In genomic region chr2:20223345-20224190, GRCh38 we compare ENCODE assay signal across 8 cellular contexts. TPM values are rescaled to one million over a fixed set of nuclear protein-coding genes. Genes with fewer than 3 reads are reported as not detected.
A peak's percentile ranks its signal among the peaks of the same experiment; 100 is the strongest.
DNase-seq lines count a peak whose midpoint lies in the region; ATAC-seq, FAIRE-seq and TF ChIP-seq lines count a peak whose summit lies in the region.

No MANE protein-coding gene starts in this region.

- FAIRE-seq in HepG2 (lab: Jason Lieb, UNC) = no peak

- H3K4me3 Mint-ChIP-seq in central memory CD8-positive, alpha-beta T cell = peak overlapping the region; percentile 16

- TF ChIP-seq EP300 in HepG2 (IDR thresholded peaks at IDR 0.05; ENCODE audit: low read depth in 2 of 2, low read length in 2 of 2) (no peak), HepG2 (CRISPR knock-in tag; IDR thresholded peaks at IDR 0.05; ENCODE audit: borderline replicate concordance) (no peak)

- H3K27ac ChIP-seq in HepG2 (ENCODE audit: extremely low read length, insufficient read depth, low read length) = peak overlapping the region; percentile 73
- peak overlapping the region; percentile 66 to 90 (median 86) for H3K27ac ChIP-seq in thyroid gland

- H3K9me3 Mint-ChIP-seq in central memory CD8-positive, alpha-beta T cell = no peaks in the 10 kb centered on the region

- POLR2A ChIA-PET in HepG2 (lab: Yijun Ruan, JAX) = interaction anchor here (0.7 to 6.4 kb wide), 14 partner anchors 8 to 115 kb away, joined by 3 to 94 read pairs (median 6); no protein-coding TSS in a partner anchor

- TF ChIP-seq RAD21 in HepG2 (CRISPR knock-in tag; IDR thresholded peaks at IDR 0.05) = 0 out of 2 replicates have a peak, but pooled peaks have one; percentile 8

- no TSS peak for BruUV-seq in HepG2 (replicated peaks; lab: Mats Ljungman, UMichigan)

- H3K79me2 ChIP-seq in HepG2 (ENCODE audit: insufficient read depth, low read length) = peaks cover 49% of the 10 kb centered on the region

- H3K4me3 ChIP-seq in HepG2 (replicated peaks in 1 of 3; ENCODE audit: insufficient read depth in 1 of 3, low read depth in 2 of 3, low read length in 3 of 3) (peak overlapping the region; percentile 77 to 81 (median 77)), thyroid gland (replicated peaks in 1 of 3) (peak overlapping the region; percentile 31 to 49 (median 44))

- H3K4me1 Mint-ChIP-seq in central memory CD8-positive, alpha-beta T cell = no peaks in the 10 kb centered on the region

- peak overlapping the region; percentile 10 for H2AFZ ChIP-seq in HepG2 (ENCODE audit: low read length)

- peak overlapping the region; percentile 93 for H3K4me2 ChIP-seq in HepG2 (ENCODE audit: low read depth, low read length)

- H3K27me3 ChIP-seq in HepG2 (ENCODE audit: control insufficient read depth in 1 of 2, insufficient read depth in 2 of 2, low read length in 2 of 2) = no peaks in the 10 kb centered on the region
- no peaks in the 10 kb centered on the region for H3K27me3 ChIP-seq in thyroid gland

- H3K4me1 ChIP-seq in HepG2 (ENCODE audit: insufficient read depth, low read length) (peaks cover 58% of the 10 kb centered on the region), thyroid gland (peaks cover 17 to 22% of the 10 kb centered on the region in 2 donors)

- TF ChIP-seq POLR2A in HepG2 (IDR thresholded peaks at IDR 0.05; ENCODE audit: insufficient read depth in 1 of 2, low read depth in 2 of 2, low read length in 2 of 2) (no peak; a peak in 1 of 4 replicates), thyroid gland (IDR thresholded peaks at IDR 0.05) (peak in 1 of 2 donors; percentile 36)

- H3K27me3 Mint-ChIP-seq in central memory CD8-positive, alpha-beta T cell = peaks cover 64% of the 10 kb centered on the region

- peak overlapping the region; percentile 82 for H3K9ac ChIP-seq in HepG2 (ENCODE audit: insufficient read depth, low read depth, low read length)

- TF ChIP-seq CTCF in HepG2 (CRISPR knock-in tag; IDR thresholded peaks at IDR 0.05) = peak; percentile 38
- no peak for TF ChIP-seq CTCF in thyroid gland (IDR thresholded peaks at IDR 0.05)

- CTCF ChIA-PET in HepG2 (lab: Yijun Ruan, JAX; ENCODE audit: low intra/inter-chr PET ratio, low total read pairs) = interaction anchor here (2.3 kb wide), 1 partner anchor 44 kb away, joined by 5 read pairs; no protein-coding TSS in a partner anchor

- H3K36me3 Mint-ChIP-seq in central memory CD8-positive, alpha-beta T cell (ENCODE audit: insufficient read depth) = no peaks in the 10 kb centered on the region

- H3K36me3 ChIP-seq in HepG2 (replicated peaks in 1 of 2; ENCODE audit: control insufficient read depth in 1 of 2, insufficient read depth in 2 of 2, low read length in 2 of 2) = peaks cover 0 to 2% of the 10 kb centered on the region in 2 experiments; a peak in 1 of 5 replicates
- no peaks in the 10 kb centered on the region for H3K36me3 ChIP-seq in thyroid gland

- DNase-seq in NCI-H524 (lab: John Stamatoyannopoulos, UW) (peak; percentile 80 to 85), NCI-H524 treated with DMSO at 0.1 percent for 48 hours (lab: John Stamatoyannopoulos, UW) (no peak), NCI-H526 (lab: John Stamatoyannopoulos, UW) (peak; percentile 32 to 79), HepG2 (ENCODE audit: low spot score) (peak; percentile 61), thyroid gland (peak; percentile 67 to 70), NCI-H1048 (lab: John Stamatoyannopoulos, UW) (no peak)
- DNase-seq in central memory CD8-positive, alpha-beta T cell (ENCODE audit: low spot score in 2 of 2) = no peak

- in situ Hi-C loops in HepG2 (cut with HindIII; ENCODE audit: extremely low pct_ligation_motif_present, low pct_unique_long_range_greater_than_20kb) = loop anchor here (5.0 kb wide), 1 partner anchor 36 kb away; no protein-coding TSS in a partner anchor

- no peaks in the 10 kb centered on the region for H3K9me3 ChIP-seq in HepG2 (ENCODE audit: low read length)
- H3K9me3 ChIP-seq in thyroid gland = no peaks in the 10 kb centered on the region

- H3K27ac Mint-ChIP-seq in central memory CD8-positive, alpha-beta T cell (ENCODE audit: low read depth) = no peak overlapping the region

- under 1% methylated on average over 29 of the region's 71 CpGs for WGBS in HepG2 (ENCODE audit: low lambda C conversion rate)
- 0 to 2% methylated on average over 5 to 7 of the region's 71 CpGs for WGBS in thyroid gland, 2 donors

- ATAC-seq in HG02642 (IDR thresholded peaks at IDR 0.05; ENCODE audit: poor library complexity, unreplicated experiment) (peak; percentile 35), HepG2 (peak; percentile 45)
- ATAC-seq in central memory CD8-positive, alpha-beta T cell (replicated peaks; ENCODE audit: extremely low read depth, poor library complexity, severe bottlenecking) = no peak

- H4K20me1 ChIP-seq in HepG2 (ENCODE audit: insufficient read depth, low read length) = no peaks in the 10 kb centered on the region

- intact Hi-C loops in HepG2 (cut with micrococcal nuclease; ENCODE audit: unreplicated experiment) (loop anchor here (1.0 kb wide), 1 partner anchor 8 kb away; no protein-coding TSS in a partner anchor), thyroid gland (cut with DNase I) (loop anchor here (5.0 kb wide), 1 partner anchor 86 kb away; no protein-coding TSS in a partner anchor)

TF ChIP-seq in HepG2, 621 proteins besides CTCF, POLR2A, EP300 and RAD21 (continues in another document):
- peak; percentile 75; the same call in 1 of the 2 replicates for TF ChIP-seq ZNF253 (CRISPR knock-in tag; IDR thresholded peaks at IDR 0.05; ENCODE audit: borderline replicate concordance)
- TF ChIP-seq TSC22D2 (CRISPR knock-in tag; IDR thresholded peaks at IDR 0.05; ENCODE audit: borderline replicate concordance) = 0 out of 2 replicates have a peak, but pooled peaks have one; percentile 43
- TF ChIP-seq NRL (CRISPR knock-in tag; IDR thresholded peaks at IDR 0.05; ENCODE audit: borderline replicate concordance) = no peak
- 0 out of 2 replicates have a peak, but pooled peaks have one; percentile 65 for TF ChIP-seq MTF1 (CRISPR knock-in tag; IDR thresholded peaks at IDR 0.05)
- no peak for TF ChIP-seq SYNCRIP (IDR thresholded peaks at IDR 0.05; ENCODE audit: insufficient read depth, low read depth, low read length)
- peak; percentile 3; the same call in 1 of the 2 replicates for TF ChIP-seq ZFP37 (CRISPR knock-in tag; IDR thresholded peaks at IDR 0.05; ENCODE audit: borderline replicate concordance)
- TF ChIP-seq JUNB (CRISPR knock-in tag; IDR thresholded peaks at IDR 0.05; ENCODE audit: borderline replicate concordance) = no peak
- TF ChIP-seq ATF4 (CRISPR knock-in tag; IDR thresholded peaks at IDR 0.05) = 0 out of 4 replicates have a peak, but pooled peaks of 1 of the 2 experiments have one; percentile 24
- TF ChIP-seq ZNF136 (CRISPR knock-in tag; IDR thresholded peaks at IDR 0.05; ENCODE audit: low read depth) = peak; percentile 76; the same call in 1 of the 2 replicates
- TF ChIP-seq SIN3A (IDR thresholded peaks at IDR 0.05; ENCODE audit: borderline replicate concordance, low read depth, low read length) = peak; percentile 48; the same call in 1 of the 2 replicates
- TF ChIP-seq MEF2D (CRISPR knock-in tag; IDR thresholded peaks at IDR 0.05) = 0 out of 2 replicates have a peak, but pooled peaks have one; percentile 54
- peak; percentile 44; the same call in 1 of the 2 replicates for TF ChIP-seq TFDP2 (CRISPR knock-in tag; IDR thresholded peaks at IDR 0.05)

RNA-seq across cellular contexts. Expression of gene SDC1, which starts 1.4 kb away (rescaled TPM):
- total RNA-seq in HepG2 (2016; rRNA removed; fragmentation: Illumina TruSeq; extraction: Trizol) (47.5 and 119 TPM in 2 replicates), thyroid gland (10 to 100 TPM; 21.9 to 28.0 (median 24.7) TPM)
- total RNA-seq in HepG2 (2016; cell fraction: cytosol; rRNA removed; fragmentation: Illumina TruSeq; extraction: Trizol; ENCODE audit: low read depth) = 9.3 and 11.1 TPM in 2 replicates
- total RNA-seq in HepG2 (2016; cell fraction: insoluble cytoplasmic fraction; rRNA removed; fragmentation: Illumina TruSeq; extraction: Trizol) = 45.4 and 119 TPM in 2 replicates
- 27.4 and 30.5 TPM in 2 replicates for total RNA-seq in HepG2 (2016; cell fraction: membrane; rRNA removed; fragmentation: Illumina TruSeq; extraction: Trizol)
- 90.3 and 111 TPM in 2 replicates for total RNA-seq in HepG2 (2016; cell fraction: nucleus; rRNA removed; fragmentation: Illumina TruSeq; extraction: Trizol)
- 108 and 113 TPM in 2 replicates for polyA plus RNA-seq in HepG2 (2011; rRNA removed)
- polyA plus RNA-seq in HepG2 (2011; cell fraction: cytosol; rRNA removed) = 78.7 and 130 TPM in 2 replicates
- polyA plus RNA-seq in HepG2 (2011; cell fraction: nucleus; rRNA removed) = 66.7 and 76.2 TPM in 2 replicates
- polyA plus RNA-seq in HepG2 (2012) = 44.8 and 48.6 TPM in 2 replicates
- 8.7 TPM in 2 replicates for polyA plus RNA-seq in HepG2 (2016; cell fraction: cytosol; fragmentation: Illumina TruSeq; extraction: Trizol; ENCODE audit: low read depth)
- 49.7 and 54.3 TPM in 2 replicates for polyA plus RNA-seq in HepG2 (2016; cell fraction: insoluble cytoplasmic fraction; fragmentation: Illumina TruSeq; extraction: Trizol; ENCODE audit: low read depth)
- 17.8 and 18.0 TPM in 2 replicates for polyA plus RNA-seq in HepG2 (2016; cell fraction: membrane; fragmentation: Illumina TruSeq; extraction: Trizol; ENCODE audit: low read depth)
- 156 and 173 TPM in 2 replicates for polyA plus RNA-seq in HepG2 (2016; cell fraction: nucleus; fragmentation: Illumina TruSeq; extraction: Trizol; ENCODE audit: insufficient read depth, low read depth)
- polyA minus RNA-seq in HepG2 (2011; rRNA and poly(A)+ RNA removed; ENCODE audit: low replicate concordance) = 13.0 and 159 TPM in 2 replicates
- 69.2 and 73.2 TPM in 2 replicates for polyA minus RNA-seq in HepG2 (2011; cell fraction: cytosol; rRNA and poly(A)+ RNA removed)
- 14.8 and 16.3 TPM in 2 replicates for polyA minus RNA-seq in HepG2 (2011; cell fraction: nucleus; rRNA and poly(A)+ RNA removed)

Comparison
In these comparisons a context has a peak if more than half of its experiments do, and no peak if none do; other contexts are left out.
1. DNase-seq: peak in NCI-H524 (2 of 2), NCI-H526 (2 of 2), HepG2 (single experiment) and thyroid gland (2 of 2); none in NCI-H524 treated with DMSO at 0.1 percent for 48 hours (single experiment), central memory CD8-positive, alpha-beta T cell (0 of 2) and NCI-H1048 (single experiment).